24 cellular contexts compared by ENCODE assay signal in genomic region chr1:64167176-64167575, GRCh38. TPM values are rescaled to one million over a fixed set of nuclear protein-coding genes. Genes with fewer than 3 reads are reported as not detected.
"Had no signal": no experiment of that assay in that cellular context is flagged by ENCODE, and none has a peak within 500 bp of the region (broad histone marks: within the 10 kb centered on the region; RNA-seq: fewer than 3 reads in every experiment).

No MANE protein-coding gene starts in this region.

- H3K27ac ChIP-seq: adrenal gland, brain microvascular endothelial cell, epithelial cell of prostate, ovary, right lobe of liver, SK-N-MC, stomach had no signal

- DNase-seq: activated CD4-positive, alpha-beta T cell treated with anti-CD3 and anti-CD28 coated beads, Interleukin-2, amount 50 U/mL, for 1 hour; activated naive CD4-positive, alpha-beta T cell treated with anti-CD3 and anti-CD28 coated beads, Interleukin-2, amount 10 ng/mL, durations not matched to agents 7 days and 5 days; adrenal gland; brain microvascular endothelial cell; hippocampal formation; kidney glomerular epithelial cell; left ventricle myocardium superior; ovary; right lobe of liver; stimulated activated CD4-positive, alpha-beta T cell treated with anti-CD3 and anti-CD28 coated beads, Interleukin-12 subunit alpha, Interleukin-12 subunit beta, amount 100 ng/mL, for 4 hours; stimulated activated CD4-positive, alpha-beta T cell treated with anti-CD3 and anti-CD28 coated beads, Interleukin-2, amount 100 ng/mL, for 24 hours; stomach; T-helper 1 cell; T1000 had no signal

- H3K4me3 Mint-ChIP-seq: activated naive CD4-positive, alpha-beta T cell treated with anti-CD3 and anti-CD28 coated beads, Interleukin-2, amount 10 ng/mL, durations not matched to agents 7 days and 5 days; memory B cell had no signal

- H3K36me3 Mint-ChIP-seq: activated naive CD4-positive, alpha-beta T cell treated with anti-CD3 and anti-CD28 coated beads, Interleukin-2, amount 10 ng/mL, durations not matched to agents 7 days and 5 days; memory B cell had no signal

- H3K36me3 ChIP-seq: adrenal gland, brain microvascular endothelial cell, ovary, right lobe of liver had no signal

- H3K27me3 ChIP-seq: adrenal gland, brain microvascular endothelial cell, ovary, right lobe of liver, stomach had no signal

- H3K27ac Mint-ChIP-seq: activated naive CD4-positive, alpha-beta T cell treated with anti-CD3 and anti-CD28 coated beads, Interleukin-2, amount 10 ng/mL, durations not matched to agents 7 days and 5 days; activated T-helper 2 cell treated with anti-CD3 and anti-CD28 coated beads, Interferon-gamma antibody, Interleukin-2, Interleukin-4, amounts not matched to agents 10 μg/mL and 5 μg/mL and 100 μg/mL, durations not matched to agents 14 hours and 24 hours and 36 hours; memory B cell had no signal

- H3K4me1 ChIP-seq: right lobe of liver had no signal

- H3K4me3 ChIP-seq: adrenal gland, ovary, right lobe of liver, SK-N-MC, stomach had no signal

- H3K9me3 ChIP-seq: adrenal gland, ovary, right lobe of liver, stomach had no signal

- ATAC-seq: activated CD4-positive, CD25-positive, alpha-beta regulatory T cell treated with anti-CD3 and anti-CD28 coated beads, Interleukin-2, amount 50 U/mL, for 24 hours; left ventricle myocardium superior; right lobe of liver had no signal

RNA-seq across cellular contexts. Expression of gene UBE2U, which starts 36.2 kb away (rescaled TPM):
- total RNA-seq: activated T-helper 2 cell treated with anti-CD3 and anti-CD28 coated beads, Interferon-gamma antibody, Interleukin-2, Interleukin-4, amounts not matched to agents 10 μg/mL and 5 μg/mL and 100 μg/mL, durations not matched to agents 14 hours and 24 hours and 36 hours; adrenal gland; dermis microvascular lymphatic vessel endothelial cell; ovary; pulmonary artery endothelial cell; right lobe of liver; stomach; ureter had no signal
- polyA plus RNA-seq: adrenal gland, neural cell, ovary, thymus had no signal
